ENCODE assay signal across 25 cellular contexts in the genomic region with DNA sequence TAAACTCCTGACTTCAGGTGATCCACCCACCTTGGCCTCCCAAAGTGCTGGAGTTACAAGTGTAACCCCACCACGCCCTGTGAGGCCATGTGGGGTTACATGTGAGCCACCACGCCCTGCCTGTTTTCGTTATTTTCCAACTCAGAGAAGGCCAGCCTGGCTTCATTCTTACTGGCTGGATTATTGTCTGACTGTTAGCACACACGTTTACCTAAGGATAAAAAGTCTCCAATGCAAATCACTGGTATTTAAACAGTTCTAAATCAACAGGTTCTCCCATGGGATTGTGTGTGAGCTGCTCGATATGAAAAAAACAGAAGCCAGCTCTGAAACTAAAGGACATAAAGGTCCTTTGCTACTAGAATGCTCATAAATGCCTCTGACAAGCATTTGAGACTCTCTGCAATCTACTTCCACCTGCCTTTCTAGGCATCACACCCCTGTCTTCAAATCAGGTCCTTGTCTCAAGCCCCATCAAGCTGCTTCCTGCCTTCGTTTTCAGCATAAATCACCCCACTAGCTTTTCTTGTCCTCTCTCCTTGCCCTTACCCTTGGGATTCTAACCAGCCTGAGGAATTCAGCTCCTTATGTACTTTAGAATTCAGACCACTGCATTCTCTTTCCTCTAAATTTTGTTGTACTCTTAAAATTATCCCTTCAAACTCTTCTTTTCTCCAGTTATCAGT.
DNase-seq lines count a peak whose midpoint lies in the region; ATAC-seq and TF ChIP-seq lines count a peak whose summit lies in the region.
"Had no signal": no experiment of that assay in that cellular context is flagged by ENCODE, and none has a peak within 500 bp of the region (broad histone marks: within the 10 kb centered on the region; RNA-seq: fewer than 3 reads in every experiment).

No MANE protein-coding gene starts in this region.

- no peaks in the 10 kb centered on the region for H4K20me1 ChIP-seq in hepatocyte (ENCODE audit: insufficient read depth, poor library complexity, severe bottlenecking)
- H4K20me1 ChIP-seq in osteoblast (ENCODE audit: insufficient read depth, low read length), result no peaks in the 10 kb centered on the region

- ATAC-seq in HG02970 (IDR thresholded peaks at IDR 0.05; ENCODE audit: low FRiP score, unreplicated experiment) (no peak), HG02938 (IDR thresholded peaks at IDR 0.05; ENCODE audit: unreplicated experiment) (no peak), HG02623 (IDR thresholded peaks at IDR 0.05; ENCODE audit: unreplicated experiment) (no peak)
- ATAC-seq: naive thymus-derived CD4-positive, alpha-beta T cell; Panc1; psoas muscle; stimulated activated naive CD8-positive, alpha-beta T cell treated with anti-CD3 and anti-CD28 coated beads, Interleukin-15, amount 100 ng/mL, for 72 hours had no signal

- H3K4me3 ChIP-seq in hepatocyte (no peak overlapping the region), osteoblast (ENCODE audit: insufficient read depth, low read length) (no peak overlapping the region)
- H3K4me3 ChIP-seq: ascending aorta, MG63, psoas muscle, skin epidermis had no signal

- TF ChIP-seq CTCF in hepatocyte (IDR thresholded peaks at IDR 0.05; ENCODE audit: poor library complexity) (no peak), osteoblast (IDR thresholded peaks at IDR 0.05; ENCODE audit: extremely low read depth, low read depth, low read length) (no peak)

- H3K27me3 ChIP-seq in hepatocyte, result no peaks in the 10 kb centered on the region
- no peaks in the 10 kb centered on the region for H3K27me3 ChIP-seq in osteoblast (ENCODE audit: insufficient read depth, low read length)
- H3K27me3 ChIP-seq: ascending aorta, BE2C, MG63 had no signal

- H3K9me3 ChIP-seq in hepatocyte (ENCODE audit: low read depth) (no peaks in the 10 kb centered on the region), osteoblast (ENCODE audit: low read depth, low read length) (peaks cover 5% of the 10 kb centered on the region)
- H3K9me3 ChIP-seq: ascending aorta, BE2C, psoas muscle had no signal

- WGBS in hepatocyte (ENCODE audit: low lambda C conversion rate, missing lambda C conversion rate), result 57% methylated on average over 6 of the region's 6 CpGs

- DNase-seq in NCI-H1417 (lab: John Stamatoyannopoulos, UW), result peak in 2 of 3 experiments; percentile 14 to 41
- no peak for DNase-seq in NCI-H1417 treated with DMSO at 0.1 percent for 48 hours (lab: John Stamatoyannopoulos, UW)
- peak; percentile 87 for DNase-seq in NCI-H526 treated with DMSO at 0.1 percent for 48 hours (lab: John Stamatoyannopoulos, UW)
- DNase-seq in hepatocyte (ENCODE audit: low spot score), result peak; percentile 53
- DNase-seq in osteoblast (ENCODE audit: insufficient read length, low spot score, missing footprints), result no peak
- DNase-seq: 8988T; activated B cell treated with CpG ODN at 0.5 μM for 24 hours; activated CD4-positive, alpha-beta memory T cell treated with anti-CD3 and anti-CD28 coated beads for 36 hours; BE2C; cerebellar nuclear complex; effector CD8-positive, alpha-beta T cell; mammary epithelial cell; MG63; naive thymus-derived CD4-positive, alpha-beta T cell; NCI-H2029; NCI-H774; psoas muscle; stimulated activated CD4-positive, alpha-beta T cell treated with anti-CD3 and anti-CD28 coated beads, Interleukin-4, amount 100 ng/mL, for 1 hour; stimulated activated naive CD8-positive, alpha-beta T cell treated with anti-CD3 and anti-CD28 coated beads, Interleukin-15, amount 100 ng/mL, for 72 hours had no signal

- H3K36me3 ChIP-seq in hepatocyte (replicated peaks; ENCODE audit: insufficient read depth, low read depth) (no peaks in the 10 kb centered on the region), osteoblast (ENCODE audit: insufficient read depth, low read length) (no peaks in the 10 kb centered on the region)
- H3K36me3 ChIP-seq: ascending aorta, BE2C, MG63 had no signal

- H3K9me2 ChIP-seq in hepatocyte (replicated peaks; ENCODE audit: insufficient read depth), result no peaks in the 10 kb centered on the region

- H2AFZ ChIP-seq in hepatocyte (no peak overlapping the region), osteoblast (ENCODE audit: low read length) (peak overlapping the region; percentile 32)

- H3K4me2 ChIP-seq in hepatocyte, result peak overlapping the region; percentile 38
- H3K4me2 ChIP-seq in osteoblast (ENCODE audit: insufficient read depth, low read length), result no peak overlapping the region

- peak overlapping the region; percentile 60 for H3K27ac ChIP-seq in hepatocyte
- H3K27ac ChIP-seq in osteoblast (ENCODE audit: low read depth, low read length), result no peak overlapping the region
- H3K27ac ChIP-seq: ascending aorta, psoas muscle, skin epidermis had no signal

- H3K4me1 ChIP-seq in hepatocyte (ENCODE audit: insufficient read depth), result no peaks in the 10 kb centered on the region
- H3K4me1 ChIP-seq in osteoblast (ENCODE audit: insufficient read depth, low read length), result peaks cover 12% of the 10 kb centered on the region
- H3K4me1 ChIP-seq: ascending aorta, BE2C, psoas muscle had no signal

- H3K79me2 ChIP-seq in hepatocyte (no peaks in the 10 kb centered on the region), osteoblast (ENCODE audit: insufficient read depth, low read length) (no peaks in the 10 kb centered on the region)

Comparison
In these comparisons a context has a peak if more than half of its experiments do, and no peak if none do; other contexts are left out.
1. DNase-seq: peak in NCI-H1417 (2 of 3), NCI-H526 treated with DMSO at 0.1 percent for 48 hours (single experiment) and hepatocyte (single experiment); none in NCI-H1417 treated with DMSO at 0.1 percent for 48 hours (single experiment) and osteoblast (single experiment).